23 cellular contexts compared by ENCODE assay signal in genomic region chr17:64092111-64092510, GRCh38. TPM values are rescaled to one million over a fixed set of nuclear protein-coding genes. Genes with fewer than 3 reads are reported as not detected.
DNase-seq lines count a peak whose midpoint lies in the region; ATAC-seq and TF ChIP-seq lines count a peak whose summit lies in the region.
"Had no signal": no experiment of that assay in that cellular context is flagged by ENCODE, and none has a peak within 500 bp of the region (broad histone marks: within the 10 kb centered on the region; RNA-seq: fewer than 3 reads in every experiment).

No MANE protein-coding gene starts in this region.

- CTCF ChIA-PET in CD4-positive, alpha-beta T cell (lab: Charles Lee) = interaction anchor here (0.5 to 1.0 kb wide), 2 partner anchors 10 to 36 kb away, joined by 3 to 5 read pairs; no protein-coding TSS in a partner anchor
- CTCF ChIA-PET in HEK293T (lab: Yijun Ruan, JAX) = no interaction called here

- H3K27ac Mint-ChIP-seq in CD4-positive, alpha-beta T cell = peak overlapping the region; percentile 77
- peak overlapping the region; percentile 60 for H3K27ac Mint-ChIP-seq in dendritic cell treated with granulocyte-macrophage colony-stimulating factor and Interleukin-4, amounts not matched to agents 40 ng/mL and 50 ng/mL, for 4 days
- H3K27ac Mint-ChIP-seq: B cell, brain had no signal

- DNase-seq in CD1c-positive myeloid dendritic cell (ENCODE audit: extremely low spot score) (peak; percentile 61), MV-4-11 (lab: John Stamatoyannopoulos, UW) (peak; percentile 83), HEK293T (ENCODE audit: extremely low spot score) (no peak), GM03348 (ENCODE audit: low spot score) (no peak)
- no peak for DNase-seq in CD4-positive, alpha-beta T cell
- DNase-seq: DMS 273 treated with DMSO at 0.1 percent for 48 hours; foreskin keratinocyte; hypothalamus; kidney; mesenchymal stem cell; MG63; naive thymus-derived CD8-positive, alpha-beta T cell; NCI-H1930; NCI-H345; Right ventricle myocardium superior; stimulated activated CD4-positive, alpha-beta T cell treated with anti-CD3 and anti-CD28 coated beads, Interleukin-4, amount 100 ng/mL, for 1 hour had no signal

- no peak overlapping the region for H3K4me3 Mint-ChIP-seq in CD4-positive, alpha-beta T cell
- no peak overlapping the region for H3K4me3 Mint-ChIP-seq in dendritic cell treated with granulocyte-macrophage colony-stimulating factor and Interleukin-4, amounts not matched to agents 40 ng/mL and 50 ng/mL, for 4 days
- H3K4me3 Mint-ChIP-seq: B cell; brain; naive thymus-derived CD8-positive, alpha-beta T cell had no signal

- H3K36me3 Mint-ChIP-seq in CD4-positive, alpha-beta T cell (ENCODE audit: low read depth) = peaks cover 69% of the 10 kb centered on the region
- H3K36me3 Mint-ChIP-seq in dendritic cell treated with granulocyte-macrophage colony-stimulating factor and Interleukin-4, amounts not matched to agents 40 ng/mL and 50 ng/mL, for 4 days (ENCODE audit: low read depth) = peaks cover 52% of the 10 kb centered on the region

- H3K27me3 Mint-ChIP-seq in CD4-positive, alpha-beta T cell = no peaks in the 10 kb centered on the region
- H3K27me3 Mint-ChIP-seq in dendritic cell treated with granulocyte-macrophage colony-stimulating factor and Interleukin-4, amounts not matched to agents 40 ng/mL and 50 ng/mL, for 4 days = no peaks in the 10 kb centered on the region
- H3K27me3 Mint-ChIP-seq: B cell; brain; naive thymus-derived CD8-positive, alpha-beta T cell; progenitor cell of endocrine pancreas had no signal

- H3K27ac ChIP-seq in CD4-positive, alpha-beta T cell (ENCODE audit: low read depth, low read length) = no peak overlapping the region
- H3K27ac ChIP-seq: coronary artery, foreskin keratinocyte had no signal

- H3K9me3 Mint-ChIP-seq in CD4-positive, alpha-beta T cell = no peaks in the 10 kb centered on the region
- no peaks in the 10 kb centered on the region for H3K9me3 Mint-ChIP-seq in dendritic cell treated with granulocyte-macrophage colony-stimulating factor and Interleukin-4, amounts not matched to agents 40 ng/mL and 50 ng/mL, for 4 days
- H3K9me3 Mint-ChIP-seq: activated naive CD4-positive, alpha-beta T cell treated with anti-CD3 and anti-CD28 coated beads, Interleukin-2, amount 50 U/mL, for 72 hours; brain; naive thymus-derived CD8-positive, alpha-beta T cell had no signal

- intact Hi-C loops in CD4-positive, alpha-beta T cell (cut with DNase I, micrococcal nuclease) = loop anchor here in 1 of 2 experiments (2.0 kb wide), 1 partner anchor 17 kb away; no protein-coding TSS in a partner anchor
- intact Hi-C loops in dendritic cell treated with granulocyte-macrophage colony-stimulating factor and Interleukin-4, amounts not matched to agents 40 ng/mL and 50 ng/mL, for 4 days (cut with micrococcal nuclease) = loop anchor here (5.0 kb wide), 1 partner anchor 35 kb away; no protein-coding TSS in a partner anchor

- TF ChIP-seq CTCF in CD4-positive, alpha-beta T cell (IDR thresholded peaks at IDR 0.05) = no peak

- POLR2A ChIA-PET in CD4-positive, alpha-beta T cell (lab: Charles Lee) = interaction anchor here (1.5 to 2.1 kb wide), 3 partner anchors 10 to 54 kb away, joined by 4 to 8 read pairs (median 7); no protein-coding TSS in a partner anchor
- POLR2A ChIA-PET in HEK293T (lab: Yijun Ruan, JAX) = interaction anchor here (0.6 to 1.3 kb wide), 2 partner anchors 21 to 310 kb away, joined by 3 to 5 read pairs; no protein-coding TSS in a partner anchor

- H3K4me1 Mint-ChIP-seq in CD4-positive, alpha-beta T cell (ENCODE audit: low read depth) = peaks cover 93% of the 10 kb centered on the region
- H3K4me1 Mint-ChIP-seq in dendritic cell treated with granulocyte-macrophage colony-stimulating factor and Interleukin-4, amounts not matched to agents 40 ng/mL and 50 ng/mL, for 4 days (ENCODE audit: low read depth) = peaks cover 47% of the 10 kb centered on the region

- H3K27me3 ChIP-seq in CD4-positive, alpha-beta T cell (ENCODE audit: control insufficient read depth, insufficient read depth, low read length) = no peaks in the 10 kb centered on the region
- H3K27me3 ChIP-seq: foreskin keratinocyte, MG63 had no signal

- H3K9me3 ChIP-seq in CD4-positive, alpha-beta T cell (ENCODE audit: control insufficient read depth, low read length) = no peaks in the 10 kb centered on the region
- H3K9me3 ChIP-seq: MG63 had no signal

- ATAC-seq in CD4-positive, alpha-beta T cell (ENCODE audit: poor library complexity) = no peak
- no peak for ATAC-seq in HG03025 (IDR thresholded peaks at IDR 0.05; ENCODE audit: low FRiP score, unreplicated experiment)
- ATAC-seq: foreskin keratinocyte; naive thymus-derived CD8-positive, alpha-beta T cell had no signal

TF ChIP-seq in HEK293T, 16 proteins besides CTCF, POLR2A, EP300 and RAD21:
- TF ChIP-seq SUZ12 (IDR thresholded peaks at IDR 0.05) = no peak
- TF ChIP-seq ARNT (IDR thresholded peaks at IDR 0.05) = no peak
- TF ChIP-seq BHLHE40 (IDR thresholded peaks at IDR 0.05; ENCODE audit: borderline replicate concordance) = no peak
- no peak for TF ChIP-seq LEF1 (IDR thresholded peaks at IDR 0.05; ENCODE audit: borderline replicate concordance)
- TF ChIP-seq TARDBP (IDR thresholded peaks at IDR 0.05) = no peak
- TF ChIP-seq FOXA1 (IDR thresholded peaks at IDR 0.05) = no peak
- no peak for TF ChIP-seq FOXK2 (IDR thresholded peaks at IDR 0.05)
- TF ChIP-seq ZNF384 (IDR thresholded peaks at IDR 0.05) = no peak
- no peak for TF ChIP-seq NFRKB (IDR thresholded peaks at IDR 0.05)
- TF ChIP-seq CTBP1 (IDR thresholded peaks at IDR 0.05; ENCODE audit: borderline replicate concordance) = no peak
- no peak for TF ChIP-seq FOXM1 (IDR thresholded peaks at IDR 0.05; ENCODE audit: borderline replicate concordance)
- no peak for TF ChIP-seq HDGF (IDR thresholded peaks at IDR 0.05; ENCODE audit: borderline replicate concordance)

RNA-seq across cellular contexts. Expression of gene ERN1, which starts 37.8 kb away (rescaled TPM):
- total RNA-seq in CD4-positive, alpha-beta T cell = 10 to 100 TPM; 62.7 to 67.8 TPM

Comparison
In these comparisons a context has a peak if more than half of its experiments do, and no peak if none do; other contexts are left out.
1. DNase-seq: peak in CD1c-positive myeloid dendritic cell (single experiment) and MV-4-11 (single experiment); none in CD4-positive, alpha-beta T cell (0 of 10), HEK293T (single experiment) and GM03348 (single experiment).